Comparison of ENCODE assay signal across 8 cellular contexts in the genomic region with DNA sequence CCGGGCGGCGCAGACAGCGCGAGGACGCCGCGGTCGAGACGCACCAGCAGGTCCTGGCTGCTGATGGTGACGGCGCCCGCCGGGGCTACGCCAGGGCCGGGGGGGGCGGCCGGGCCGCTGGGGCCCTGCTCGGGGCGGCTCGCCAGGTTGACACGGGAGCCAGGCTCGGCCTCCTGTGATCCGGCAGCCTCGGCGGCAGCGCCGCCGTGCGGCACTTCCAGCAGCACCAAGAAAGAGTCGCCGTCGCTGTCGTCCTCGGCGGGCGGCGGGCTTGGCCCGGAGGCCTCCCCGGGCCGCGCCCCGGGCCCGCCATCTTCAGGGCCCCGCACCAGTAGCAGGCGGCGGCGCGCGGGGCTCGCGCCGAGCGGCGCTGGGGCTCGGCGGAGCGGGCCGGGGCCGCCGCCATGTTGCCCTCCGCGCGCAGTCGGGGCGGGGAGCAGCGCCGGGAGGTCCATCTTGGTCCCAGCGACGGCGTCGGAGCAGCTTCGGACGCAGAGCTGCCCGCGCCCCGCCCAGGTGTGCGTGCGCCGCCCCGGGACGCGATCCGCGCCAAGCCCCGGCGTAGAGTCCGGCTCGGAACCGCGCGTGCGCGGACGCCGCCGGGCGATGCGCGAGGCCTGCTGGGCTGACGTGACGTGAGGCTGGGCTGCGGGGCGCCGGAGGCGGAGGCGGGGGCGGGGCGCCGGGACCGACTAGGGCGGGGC. TPM values are rescaled to one million over a fixed set of nuclear protein-coding genes. Genes with fewer than 3 reads are reported as not detected.
DNase-seq lines count a peak whose midpoint lies in the region; ATAC-seq, FAIRE-seq and TF ChIP-seq lines count a peak whose summit lies in the region.

A gene with protein sequence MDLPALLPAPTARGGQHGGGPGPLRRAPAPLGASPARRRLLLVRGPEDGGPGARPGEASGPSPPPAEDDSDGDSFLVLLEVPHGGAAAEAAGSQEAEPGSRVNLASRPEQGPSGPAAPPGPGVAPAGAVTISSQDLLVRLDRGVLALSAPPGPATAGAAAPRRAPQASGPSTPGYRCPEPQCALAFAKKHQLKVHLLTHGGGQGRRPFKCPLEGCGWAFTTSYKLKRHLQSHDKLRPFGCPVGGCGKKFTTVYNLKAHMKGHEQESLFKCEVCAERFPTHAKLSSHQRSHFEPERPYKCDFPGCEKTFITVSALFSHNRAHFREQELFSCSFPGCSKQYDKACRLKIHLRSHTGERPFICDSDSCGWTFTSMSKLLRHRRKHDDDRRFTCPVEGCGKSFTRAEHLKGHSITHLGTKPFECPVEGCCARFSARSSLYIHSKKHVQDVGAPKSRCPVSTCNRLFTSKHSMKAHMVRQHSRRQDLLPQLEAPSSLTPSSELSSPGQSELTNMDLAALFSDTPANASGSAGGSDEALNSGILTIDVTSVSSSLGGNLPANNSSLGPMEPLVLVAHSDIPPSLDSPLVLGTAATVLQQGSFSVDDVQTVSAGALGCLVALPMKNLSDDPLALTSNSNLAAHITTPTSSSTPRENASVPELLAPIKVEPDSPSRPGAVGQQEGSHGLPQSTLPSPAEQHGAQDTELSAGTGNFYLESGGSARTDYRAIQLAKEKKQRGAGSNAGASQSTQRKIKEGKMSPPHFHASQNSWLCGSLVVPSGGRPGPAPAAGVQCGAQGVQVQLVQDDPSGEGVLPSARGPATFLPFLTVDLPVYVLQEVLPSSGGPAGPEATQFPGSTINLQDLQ (minus strand): TSS at position 481 of the 704 bp plus-strand sequence. CDS start 26 bp downstream, at position 455.

- H3K4me1 Mint-ChIP-seq in T-cell (peaks cover 40 to 49% (median 45%) of the 10 kb centered on the region in 3 donors), type B pancreatic cell (ENCODE audit: unreplicated experiment) (peaks cover 33% of the 10 kb centered on the region)

- WGBS in adipose tissue, 3 donors = 0 to 2% (median 0%) methylated on average over 70 to 112 of the region's 113 CpGs

- peak within 1 kb of the TSS; percentile 74 to 85 for H3K27ac Mint-ChIP-seq in T-cell
- H3K27ac Mint-ChIP-seq in type B pancreatic cell = peak within 1 kb of the TSS; percentile 96

- H3K9me3 Mint-ChIP-seq in T-cell (no peaks in the 10 kb centered on the region), type B pancreatic cell (no peaks in the 10 kb centered on the region)

- intact Hi-C loops in cardiac septum (cut with DNase I) (loop anchor here (10.0 kb wide), 2 partner anchors 391 to 1199 kb away; a partner anchor contains a TSS), posterior cingulate gyrus (cut with DNase I) (loop anchor here (1.0 to 10.0 kb wide), 3 partner anchors 81 to 211 kb away; a partner anchor contains a TSS)

- TF ChIP-seq CTCF in type B pancreatic cell (conservative IDR thresholded peaks at IDR 0.05) = peak; percentile 34

- TF ChIP-seq POLR2A in GM12891 (IDR thresholded peaks at IDR 0.05; ENCODE audit: low read depth, low read length) = peak; percentile 57; the same call in 1 of the 2 replicates

- DNase-seq in GM12891 (ENCODE audit: insufficient read length, low spot score) (peak; percentile 100), NCI-H1417 treated with DMSO at 0.1 percent for 48 hours (lab: John Stamatoyannopoulos, UW) (peak; percentile 47), T-cell (peak; percentile 78 to 93 (median 88)), cardiac septum (ENCODE audit: low spot score) (peak; percentile 99), posterior cingulate gyrus (peak; percentile 86 to 99 (median 92)), type B pancreatic cell (ENCODE audit: extremely low spot score, unreplicated experiment) (peak; percentile 97)

- H3K36me3 Mint-ChIP-seq in T-cell = peaks cover 21% of the 10 kb centered on the region
- peaks cover 16% of the 10 kb centered on the region for H3K36me3 Mint-ChIP-seq in type B pancreatic cell

- ATAC-seq in HG02798 (IDR thresholded peaks at IDR 0.05; ENCODE audit: poor library complexity, unreplicated experiment) (peak; percentile 88), T-cell (replicated peaks in 1 of 4) (peak; percentile 83 to 88 (median 87))

- POLR2A ChIA-PET in T-cell (lab: Charles Lee) = interaction anchor here (0.6 kb wide), 2 partner anchors 50 to 508 kb away, joined by 3 to 4 read pairs; no protein-coding TSS in a partner anchor

- H3K27me3 Mint-ChIP-seq in T-cell (no peaks in the 10 kb centered on the region), type B pancreatic cell (no peaks in the 10 kb centered on the region)

- peak; percentile 99 for FAIRE-seq in GM12891 (lab: Jason Lieb, UNC)

- H3K4me3 Mint-ChIP-seq in T-cell (peak within 1 kb of the TSS; percentile 71 to 91 (median 87)), type B pancreatic cell (peak within 1 kb of the TSS; percentile 97)

- H3K27ac ChIP-seq in adipose tissue (ENCODE audit: low read depth, low read length) = peak within 1 kb of the TSS; percentile 89

- CTCF ChIA-PET in T-cell (lab: Charles Lee) = no interaction called here

TF ChIP-seq in GM12891, 5 proteins besides CTCF, POLR2A, EP300 and RAD21:
- no peak for TF ChIP-seq PAX5 (IDR thresholded peaks at IDR 0.05; ENCODE audit: insufficient read depth, low read length, severe bottlenecking)
- peak; percentile 54 for TF ChIP-seq POLR2AphosphoS5 (IDR thresholded peaks at IDR 0.05; ENCODE audit: low read depth, low read length)

RNA-seq across cellular contexts. Expression of the gene that starts here (rescaled TPM):
- 6.2 TPM for polyA plus RNA-seq in GM12891 (2012; ENCODE audit: low read depth, missing spikeins)
- total RNA-seq in T-cell (10 to 100 TPM; 57.6 to 68.7 (median 61.8) TPM), cardiac septum (22.0 TPM), type B pancreatic cell (ENCODE audit: low replicate concordance) (29.0 and 30.0 TPM in 2 replicates)
- polyA plus RNA-seq in adipose tissue = 10 to 100 TPM in 2 of 3 donors, 1 to 10 TPM in 1; 9.8 to 14.1 (median 13.5) TPM

Comparison
In these comparisons a context has a peak if more than half of its experiments do, and no peak if none do; other contexts are left out.
1. Peak in every context shown above with its lines: DNase-seq, ATAC-seq and H3K27ac ChIP-seq.
2. DNase-seq: peak in every context shown above with its lines; median percentile 100 in GM12891; 99 in cardiac septum; 97 in type B pancreatic cell; 92 in posterior cingulate gyrus; 88 in T-cell; 47 in NCI-H1417 treated with DMSO at 0.1 percent for 48 hours.